ENCODE assay signal across 14 cellular contexts in the genomic region with DNA sequence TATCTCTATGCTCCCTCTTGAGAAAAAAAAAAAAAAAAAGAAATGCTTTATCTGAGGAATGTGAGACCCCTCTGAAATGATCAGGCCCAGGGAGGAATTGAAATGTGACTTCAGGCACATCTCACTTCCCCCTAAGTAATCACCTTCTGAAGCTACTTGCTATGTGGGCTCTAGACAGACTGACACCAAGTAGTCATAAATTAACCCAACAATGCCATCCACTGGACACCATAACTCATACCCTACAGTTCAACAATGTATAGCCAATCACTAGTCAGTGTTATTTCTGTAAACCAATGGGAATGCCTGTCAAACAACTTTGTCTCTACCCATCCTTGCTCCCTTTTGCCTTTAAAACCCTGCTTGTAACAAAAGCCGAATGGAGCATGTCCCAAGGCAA.
DNase-seq lines count a peak whose midpoint lies in the region; ATAC-seq and TF ChIP-seq lines count a peak whose summit lies in the region.
"Had no signal": no experiment of that assay in that cellular context is flagged by ENCODE, and none has a peak within 500 bp of the region (broad histone marks: within the 10 kb centered on the region; RNA-seq: fewer than 3 reads in every experiment).

No MANE protein-coding gene starts in this region.

- no peaks in the 10 kb centered on the region for H3K4me1 ChIP-seq in gastroesophageal sphincter
- H3K4me1 ChIP-seq: vagina had no signal

- no peaks in the 10 kb centered on the region for H3K9me3 ChIP-seq in gastroesophageal sphincter
- H3K9me3 ChIP-seq: vagina had no signal

- H3K27ac ChIP-seq in gastroesophageal sphincter = no peak overlapping the region
- H3K27ac ChIP-seq: skin epidermis, vagina, VCaP had no signal

- H3K4me1 Mint-ChIP-seq in progenitor cell of endocrine pancreas (ENCODE audit: low read depth) = peaks cover 4% of the 10 kb centered on the region
- H3K4me1 Mint-ChIP-seq: naive thymus-derived CD4-positive, alpha-beta T cell had no signal

- DNase-seq in GM06990 (ENCODE audit: extremely low read depth, insufficient read length) (no peak), NCI-H146 (lab: John Stamatoyannopoulos, UW) (peak; percentile 7), progenitor cell of endocrine pancreas (ENCODE audit: low spot score, unreplicated experiment) (no peak), NCI-H2029 treated with DMSO at 0.1 percent for 48 hours (lab: John Stamatoyannopoulos, UW) (no peak)
- DNase-seq: Kasumi-1; naive thymus-derived CD4-positive, alpha-beta T cell had no signal

- TF ChIP-seq EP300 in gastroesophageal sphincter (IDR thresholded peaks at IDR 0.05) = no peak

- 67 to 92% methylated on average over 1 of the region's 1 CpG for whole genome bisulfite sequencing in gastroesophageal sphincter (ENCODE audit: low coverage in 1 of 2), 2 donors

- H3K27me3 ChIP-seq in GM06990 (replicated peaks; ENCODE audit: control insufficient read depth, insufficient read depth, low read length) (no peaks in the 10 kb centered on the region), gastroesophageal sphincter (no peaks in the 10 kb centered on the region)
- H3K27me3 ChIP-seq: vagina had no signal

- H3K27me3 Mint-ChIP-seq in progenitor cell of endocrine pancreas = no peaks in the 10 kb centered on the region

- H3K36me3 ChIP-seq in GM06990 (ENCODE audit: control insufficient read depth, insufficient read depth, low read length) (no peaks in the 10 kb centered on the region), gastroesophageal sphincter (no peaks in the 10 kb centered on the region)
- H3K36me3 ChIP-seq: vagina had no signal

- H3K9me3 Mint-ChIP-seq in progenitor cell of endocrine pancreas (ENCODE audit: low read depth) = no peaks in the 10 kb centered on the region
- H3K9me3 Mint-ChIP-seq: activated T-helper 1 cell treated with anti-CD3 and anti-CD28 coated beads, Interleukin-12 subunit alpha, Interleukin-12 subunit beta, Interleukin-2, Interleukin-4 antibody, amounts not matched to agents 30 ng/mL and 10 ng/mL and 1 ng/mL, durations not matched to agents 14 hours and 24 hours and 36 hours had no signal

- H3K36me3 Mint-ChIP-seq in progenitor cell of endocrine pancreas (ENCODE audit: insufficient read depth) = no peaks in the 10 kb centered on the region
- H3K36me3 Mint-ChIP-seq: naive thymus-derived CD4-positive, alpha-beta T cell had no signal

- peak; percentile 60 for ATAC-seq in GM19324 (IDR thresholded peaks at IDR 0.05; ENCODE audit: low FRiP score, unreplicated experiment)
- peak; percentile 72 for ATAC-seq in HG02885 (IDR thresholded peaks at IDR 0.05; ENCODE audit: poor library complexity, unreplicated experiment)
- ATAC-seq in HG03520 (IDR thresholded peaks at IDR 0.05; ENCODE audit: unreplicated experiment) = no peak
- no peak for ATAC-seq in gastroesophageal sphincter
- ATAC-seq: naive thymus-derived CD4-positive, alpha-beta T cell had no signal

- H3K4me3 Mint-ChIP-seq in progenitor cell of endocrine pancreas (ENCODE audit: low read depth) = no peak overlapping the region
- H3K4me3 Mint-ChIP-seq: activated T-helper 1 cell treated with anti-CD3 and anti-CD28 coated beads, Interleukin-12 subunit alpha, Interleukin-12 subunit beta, Interleukin-2, Interleukin-4 antibody, amounts not matched to agents 30 ng/mL and 10 ng/mL and 1 ng/mL, durations not matched to agents 14 hours and 24 hours and 36 hours; naive thymus-derived CD4-positive, alpha-beta T cell had no signal

- no peak overlapping the region for H3K27ac Mint-ChIP-seq in progenitor cell of endocrine pancreas
- H3K27ac Mint-ChIP-seq: activated T-helper 1 cell treated with anti-CD3 and anti-CD28 coated beads, Interleukin-12 subunit alpha, Interleukin-12 subunit beta, Interleukin-2, Interleukin-4 antibody, amounts not matched to agents 30 ng/mL and 10 ng/mL and 1 ng/mL, durations not matched to agents 14 hours and 24 hours and 36 hours; naive thymus-derived CD4-positive, alpha-beta T cell had no signal

- TF ChIP-seq POLR2A in gastroesophageal sphincter (IDR thresholded peaks at IDR 0.05) = no peak

- TF ChIP-seq CTCF in GM06990 (IDR thresholded peaks at IDR 0.05; ENCODE audit: insufficient read depth, low read length, poor library complexity, severe bottlenecking) = peak; percentile 10
- TF ChIP-seq CTCF in gastroesophageal sphincter (IDR thresholded peaks at IDR 0.05) = no peak
- TF ChIP-seq CTCF in progenitor cell of endocrine pancreas (IDR thresholded peaks at IDR 0.05; ENCODE audit: unreplicated experiment) = no peak

- H3K4me3 ChIP-seq in GM06990 (replicated peaks; ENCODE audit: low read depth, low read length) (no peak overlapping the region), gastroesophageal sphincter (no peak overlapping the region)
- H3K4me3 ChIP-seq: skin epidermis, vagina had no signal

Comparison
In these comparisons a context has a peak if more than half of its experiments do, and no peak if none do; other contexts are left out.
1. ATAC-seq: peak in GM19324 (single experiment) and HG02885 (single experiment); none in HG03520 (single experiment) and gastroesophageal sphincter (single experiment).